ENCODE assay signal across 1 cellular context in genomic region chr6:42509765-42510164, GRCh38.
A peak's percentile ranks its signal among the peaks of the same experiment; 100 is the strongest.
TF ChIP-seq lines count a peak whose summit lies in the region.

No MANE protein-coding gene starts in this region.

TF ChIP-seq in GM12878, 131 proteins besides CTCF, POLR2A, EP300 and RAD21 (continued from another document):
- TF ChIP-seq, protein P1, sequence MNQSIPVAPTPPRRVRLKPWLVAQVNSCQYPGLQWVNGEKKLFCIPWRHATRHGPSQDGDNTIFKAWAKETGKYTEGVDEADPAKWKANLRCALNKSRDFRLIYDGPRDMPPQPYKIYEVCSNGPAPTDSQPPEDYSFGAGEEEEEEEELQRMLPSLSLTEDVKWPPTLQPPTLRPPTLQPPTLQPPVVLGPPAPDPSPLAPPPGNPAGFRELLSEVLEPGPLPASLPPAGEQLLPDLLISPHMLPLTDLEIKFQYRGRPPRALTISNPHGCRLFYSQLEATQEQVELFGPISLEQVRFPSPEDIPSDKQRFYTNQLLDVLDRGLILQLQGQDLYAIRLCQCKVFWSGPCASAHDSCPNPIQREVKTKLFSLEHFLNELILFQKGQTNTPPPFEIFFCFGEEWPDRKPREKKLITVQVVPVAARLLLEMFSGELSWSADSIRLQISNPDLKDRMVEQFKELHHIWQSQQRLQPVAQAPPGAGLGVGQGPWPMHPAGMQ (IDR thresholded peaks at IDR 0.05; ENCODE audit: borderline replicate concordance): no peak
- TF ChIP-seq JUNB (IDR thresholded peaks at IDR 0.05) (peak; percentile 80), BMI1 (IDR thresholded peaks at IDR 0.05; ENCODE audit: borderline replicate concordance) (no peak), SMC3 (IDR thresholded peaks at IDR 0.05; ENCODE audit: borderline replicate concordance, low read length) (no peak), IRF3 (IDR thresholded peaks at IDR 0.05) (no peak), MEF2B (IDR thresholded peaks at IDR 0.05; ENCODE audit: partially characterized antibody, poor library complexity, severe bottlenecking) (peak; percentile 45), EGR1 (IDR thresholded peaks at IDR 0.05; ENCODE audit: borderline replicate concordance in 1 of 2, low read depth in 2 of 2, low read length in 2 of 2) (no peak), ETV6 (conservative IDR thresholded peaks at IDR 0.05 in 1 of 2, IDR thresholded peaks at IDR 0.05 in 1 of 2; ENCODE audit: borderline replicate concordance in 1 of 2, low read depth in 1 of 2) (peak in 1 of 2 experiments; percentile 29; a peak in 1 of 4 replicates), FOXM1 (IDR thresholded peaks at IDR 0.05; ENCODE audit: low read depth, low read length) (peak; percentile 59; the same call in 1 of the 2 replicates), ZNF274 (IDR thresholded peaks at IDR 0.05; ENCODE audit: insufficient read depth, insufficient read length) (no peak), NRF1 (conservative IDR thresholded peaks at IDR 0.05; ENCODE audit: low read depth, low read length) (no peak), TCF7 (IDR thresholded peaks at IDR 0.05; ENCODE audit: borderline replicate concordance) (no peak), FOS (IDR thresholded peaks at IDR 0.05; ENCODE audit: borderline replicate concordance, extremely low read depth, insufficient read length) (no peak), BACH1 (IDR thresholded peaks at IDR 0.05; ENCODE audit: borderline replicate concordance) (no peak), ZZZ3 (IDR thresholded peaks at IDR 0.05; ENCODE audit: control insufficient read depth, insufficient read length, low read depth) (no peak), SREBF2 (IDR thresholded peaks at IDR 0.05; ENCODE audit: low read length) (no peak), NFIC (IDR thresholded peaks at IDR 0.05; ENCODE audit: low read depth, low read length) (peak; percentile 62), KLF5 (IDR thresholded peaks at IDR 0.05; ENCODE audit: partially characterized antibody) (no peak), BRCA1 (IDR thresholded peaks at IDR 0.05; ENCODE audit: low read depth, low read length) (no peak), SP1 (IDR thresholded peaks at IDR 0.05; ENCODE audit: low read depth, low read length) (no peak), SUPT20H (IDR thresholded peaks at IDR 0.05; ENCODE audit: borderline replicate concordance, control insufficient read depth, low read depth, low read length) (no peak), RELA (IDR thresholded peaks at IDR 0.05; ENCODE audit: borderline replicate concordance, partially characterized antibody) (no peak), HDAC6 (IDR thresholded peaks at IDR 0.05; ENCODE audit: unreplicated experiment) (no peak), BCL11A (IDR thresholded peaks at IDR 0.05; ENCODE audit: low read depth, low read length) (no peak), RUNX3 (IDR thresholded peaks at IDR 0.05; ENCODE audit: low read length) (peak; percentile 47), GATAD2B (conservative IDR thresholded peaks at IDR 0.05; ENCODE audit: low read depth) (no peak), ESRRA (IDR thresholded peaks at IDR 0.05; ENCODE audit: low read length) (no peak), PBX3 (IDR thresholded peaks at IDR 0.05; ENCODE audit: insufficient replicate concordance, low read depth, low read length) (peak; percentile 19), ELK1 (IDR thresholded peaks at IDR 0.05; ENCODE audit: low read depth, low read length) (no peak)
- TF ChIP-seq, protein P2, sequence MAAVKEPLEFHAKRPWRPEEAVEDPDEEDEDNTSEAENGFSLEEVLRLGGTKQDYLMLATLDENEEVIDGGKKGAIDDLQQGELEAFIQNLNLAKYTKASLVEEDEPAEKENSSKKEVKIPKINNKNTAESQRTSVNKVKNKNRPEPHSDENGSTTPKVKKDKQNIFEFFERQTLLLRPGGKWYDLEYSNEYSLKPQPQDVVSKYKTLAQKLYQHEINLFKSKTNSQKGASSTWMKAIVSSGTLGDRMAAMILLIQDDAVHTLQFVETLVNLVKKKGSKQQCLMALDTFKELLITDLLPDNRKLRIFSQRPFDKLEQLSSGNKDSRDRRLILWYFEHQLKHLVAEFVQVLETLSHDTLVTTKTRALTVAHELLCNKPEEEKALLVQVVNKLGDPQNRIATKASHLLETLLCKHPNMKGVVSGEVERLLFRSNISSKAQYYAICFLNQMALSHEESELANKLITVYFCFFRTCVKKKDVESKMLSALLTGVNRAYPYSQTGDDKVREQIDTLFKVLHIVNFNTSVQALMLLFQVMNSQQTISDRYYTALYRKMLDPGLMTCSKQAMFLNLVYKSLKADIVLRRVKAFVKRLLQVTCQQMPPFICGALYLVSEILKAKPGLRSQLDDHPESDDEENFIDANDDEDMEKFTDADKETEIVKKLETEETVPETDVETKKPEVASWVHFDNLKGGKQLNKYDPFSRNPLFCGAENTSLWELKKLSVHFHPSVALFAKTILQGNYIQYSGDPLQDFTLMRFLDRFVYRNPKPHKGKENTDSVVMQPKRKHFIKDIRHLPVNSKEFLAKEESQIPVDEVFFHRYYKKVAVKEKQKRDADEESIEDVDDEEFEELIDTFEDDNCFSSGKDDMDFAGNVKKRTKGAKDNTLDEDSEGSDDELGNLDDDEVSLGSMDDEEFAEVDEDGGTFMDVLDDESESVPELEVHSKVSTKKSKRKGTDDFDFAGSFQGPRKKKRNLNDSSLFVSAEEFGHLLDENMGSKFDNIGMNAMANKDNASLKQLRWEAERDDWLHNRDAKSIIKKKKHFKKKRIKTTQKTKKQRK (IDR thresholded peaks at IDR 0.05; ENCODE audit: low read depth, low read length): no peak
- TF ChIP-seq, protein P3, sequence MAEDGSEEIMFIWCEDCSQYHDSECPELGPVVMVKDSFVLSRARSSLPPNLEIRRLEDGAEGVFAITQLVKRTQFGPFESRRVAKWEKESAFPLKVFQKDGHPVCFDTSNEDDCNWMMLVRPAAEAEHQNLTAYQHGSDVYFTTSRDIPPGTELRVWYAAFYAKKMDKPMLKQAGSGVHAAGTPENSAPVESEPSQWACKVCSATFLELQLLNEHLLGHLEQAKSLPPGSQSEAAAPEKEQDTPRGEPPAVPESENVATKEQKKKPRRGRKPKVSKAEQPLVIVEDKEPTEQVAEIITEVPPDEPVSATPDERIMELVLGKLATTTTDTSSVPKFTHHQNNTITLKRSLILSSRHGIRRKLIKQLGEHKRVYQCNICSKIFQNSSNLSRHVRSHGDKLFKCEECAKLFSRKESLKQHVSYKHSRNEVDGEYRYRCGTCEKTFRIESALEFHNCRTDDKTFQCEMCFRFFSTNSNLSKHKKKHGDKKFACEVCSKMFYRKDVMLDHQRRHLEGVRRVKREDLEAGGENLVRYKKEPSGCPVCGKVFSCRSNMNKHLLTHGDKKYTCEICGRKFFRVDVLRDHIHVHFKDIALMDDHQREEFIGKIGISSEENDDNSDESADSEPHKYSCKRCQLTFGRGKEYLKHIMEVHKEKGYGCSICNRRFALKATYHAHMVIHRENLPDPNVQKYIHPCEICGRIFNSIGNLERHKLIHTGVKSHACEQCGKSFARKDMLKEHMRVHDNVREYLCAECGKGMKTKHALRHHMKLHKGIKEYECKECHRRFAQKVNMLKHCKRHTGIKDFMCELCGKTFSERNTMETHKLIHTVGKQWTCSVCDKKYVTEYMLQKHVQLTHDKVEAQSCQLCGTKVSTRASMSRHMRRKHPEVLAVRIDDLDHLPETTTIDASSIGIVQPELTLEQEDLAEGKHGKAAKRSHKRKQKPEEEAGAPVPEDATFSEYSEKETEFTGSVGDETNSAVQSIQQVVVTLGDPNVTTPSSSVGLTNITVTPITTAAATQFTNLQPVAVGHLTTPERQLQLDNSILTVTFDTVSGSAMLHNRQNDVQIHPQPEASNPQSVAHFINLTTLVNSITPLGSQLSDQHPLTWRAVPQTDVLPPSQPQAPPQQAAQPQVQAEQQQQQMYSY (CRISPR knock-in tag; IDR thresholded peaks at IDR 0.05): no peak
- TF ChIP-seq, protein P4, sequence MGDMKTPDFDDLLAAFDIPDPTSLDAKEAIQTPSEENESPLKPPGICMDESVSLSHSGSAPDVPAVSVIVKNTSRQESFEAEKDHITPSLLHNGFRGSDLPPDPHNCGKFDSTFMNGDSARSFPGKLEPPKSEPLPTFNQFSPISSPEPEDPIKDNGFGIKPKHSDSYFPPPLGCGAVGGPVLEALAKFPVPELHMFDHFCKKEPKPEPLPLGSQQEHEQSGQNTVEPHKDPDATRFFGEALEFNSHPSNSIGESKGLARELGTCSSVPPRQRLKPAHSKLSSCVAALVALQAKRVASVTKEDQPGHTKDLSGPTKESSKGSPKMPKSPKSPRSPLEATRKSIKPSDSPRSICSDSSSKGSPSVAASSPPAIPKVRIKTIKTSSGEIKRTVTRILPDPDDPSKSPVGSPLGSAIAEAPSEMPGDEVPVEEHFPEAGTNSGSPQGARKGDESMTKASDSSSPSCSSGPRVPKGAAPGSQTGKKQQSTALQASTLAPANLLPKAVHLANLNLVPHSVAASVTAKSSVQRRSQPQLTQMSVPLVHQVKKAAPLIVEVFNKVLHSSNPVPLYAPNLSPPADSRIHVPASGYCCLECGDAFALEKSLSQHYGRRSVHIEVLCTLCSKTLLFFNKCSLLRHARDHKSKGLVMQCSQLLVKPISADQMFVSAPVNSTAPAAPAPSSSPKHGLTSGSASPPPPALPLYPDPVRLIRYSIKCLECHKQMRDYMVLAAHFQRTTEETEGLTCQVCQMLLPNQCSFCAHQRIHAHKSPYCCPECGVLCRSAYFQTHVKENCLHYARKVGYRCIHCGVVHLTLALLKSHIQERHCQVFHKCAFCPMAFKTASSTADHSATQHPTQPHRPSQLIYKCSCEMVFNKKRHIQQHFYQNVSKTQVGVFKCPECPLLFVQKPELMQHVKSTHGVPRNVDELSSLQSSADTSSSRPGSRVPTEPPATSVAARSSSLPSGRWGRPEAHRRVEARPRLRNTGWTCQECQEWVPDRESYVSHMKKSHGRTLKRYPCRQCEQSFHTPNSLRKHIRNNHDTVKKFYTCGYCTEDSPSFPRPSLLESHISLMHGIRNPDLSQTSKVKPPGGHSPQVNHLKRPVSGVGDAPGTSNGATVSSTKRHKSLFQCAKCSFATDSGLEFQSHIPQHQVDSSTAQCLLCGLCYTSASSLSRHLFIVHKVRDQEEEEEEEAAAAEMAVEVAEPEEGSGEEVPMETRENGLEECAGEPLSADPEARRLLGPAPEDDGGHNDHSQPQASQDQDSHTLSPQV (IDR thresholded peaks at IDR 0.05): no peak
- TF ChIP-seq, protein P5, sequence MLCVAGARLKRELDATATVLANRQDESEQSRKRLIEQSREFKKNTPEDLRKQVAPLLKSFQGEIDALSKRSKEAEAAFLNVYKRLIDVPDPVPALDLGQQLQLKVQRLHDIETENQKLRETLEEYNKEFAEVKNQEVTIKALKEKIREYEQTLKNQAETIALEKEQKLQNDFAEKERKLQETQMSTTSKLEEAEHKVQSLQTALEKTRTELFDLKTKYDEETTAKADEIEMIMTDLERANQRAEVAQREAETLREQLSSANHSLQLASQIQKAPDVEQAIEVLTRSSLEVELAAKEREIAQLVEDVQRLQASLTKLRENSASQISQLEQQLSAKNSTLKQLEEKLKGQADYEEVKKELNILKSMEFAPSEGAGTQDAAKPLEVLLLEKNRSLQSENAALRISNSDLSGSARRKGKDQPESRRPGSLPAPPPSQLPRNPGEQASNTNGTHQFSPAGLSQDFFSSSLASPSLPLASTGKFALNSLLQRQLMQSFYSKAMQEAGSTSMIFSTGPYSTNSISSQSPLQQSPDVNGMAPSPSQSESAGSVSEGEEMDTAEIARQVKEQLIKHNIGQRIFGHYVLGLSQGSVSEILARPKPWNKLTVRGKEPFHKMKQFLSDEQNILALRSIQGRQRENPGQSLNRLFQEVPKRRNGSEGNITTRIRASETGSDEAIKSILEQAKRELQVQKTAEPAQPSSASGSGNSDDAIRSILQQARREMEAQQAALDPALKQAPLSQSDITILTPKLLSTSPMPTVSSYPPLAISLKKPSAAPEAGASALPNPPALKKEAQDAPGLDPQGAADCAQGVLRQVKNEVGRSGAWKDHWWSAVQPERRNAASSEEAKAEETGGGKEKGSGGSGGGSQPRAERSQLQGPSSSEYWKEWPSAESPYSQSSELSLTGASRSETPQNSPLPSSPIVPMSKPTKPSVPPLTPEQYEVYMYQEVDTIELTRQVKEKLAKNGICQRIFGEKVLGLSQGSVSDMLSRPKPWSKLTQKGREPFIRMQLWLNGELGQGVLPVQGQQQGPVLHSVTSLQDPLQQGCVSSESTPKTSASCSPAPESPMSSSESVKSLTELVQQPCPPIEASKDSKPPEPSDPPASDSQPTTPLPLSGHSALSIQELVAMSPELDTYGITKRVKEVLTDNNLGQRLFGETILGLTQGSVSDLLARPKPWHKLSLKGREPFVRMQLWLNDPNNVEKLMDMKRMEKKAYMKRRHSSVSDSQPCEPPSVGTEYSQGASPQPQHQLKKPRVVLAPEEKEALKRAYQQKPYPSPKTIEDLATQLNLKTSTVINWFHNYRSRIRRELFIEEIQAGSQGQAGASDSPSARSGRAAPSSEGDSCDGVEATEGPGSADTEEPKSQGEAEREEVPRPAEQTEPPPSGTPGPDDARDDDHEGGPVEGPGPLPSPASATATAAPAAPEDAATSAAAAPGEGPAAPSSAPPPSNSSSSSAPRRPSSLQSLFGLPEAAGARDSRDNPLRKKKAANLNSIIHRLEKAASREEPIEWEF (IDR thresholded peaks at IDR 0.05; ENCODE audit: insufficient replicate concordance, low read depth, low read length): no peak
